ENCODE assay signal across 9 cellular contexts in genomic region chr10:132516771-132517725, GRCh38. TPM values are rescaled to one million over a fixed set of nuclear protein-coding genes. Genes with fewer than 3 reads are reported as not detected.
DNase-seq lines count a peak whose midpoint lies in the region; ATAC-seq lines count a peak whose summit lies in the region.
"Had no signal": no experiment of that assay in that cellular context is flagged by ENCODE, and none has a peak within 500 bp of the region (broad histone marks: within the 10 kb centered on the region; RNA-seq: fewer than 3 reads in every experiment).

No MANE protein-coding gene starts in this region.

- no peak overlapping the region for H3K27ac Mint-ChIP-seq in activated T-cell treated with anti-CD3 and anti-CD28 coated beads, Interleukin-2, amount 50 U/mL, for 24 hours
- H3K27ac Mint-ChIP-seq in T-cell, result no peak overlapping the region
- no peak overlapping the region for H3K27ac Mint-ChIP-seq in stimulated activated naive B cell treated with anti-CD40 and anti-IgM and Interleukin-4, amounts not matched to agents 10 μg/mL and 1 μg/mL and 100 μg/mL, for 72 hours
- H3K27ac Mint-ChIP-seq: activated naive CD4-positive, alpha-beta T cell treated with anti-CD3 and anti-CD28 coated beads, Interleukin-2, amount 50 U/mL, for 24 hours had no signal

- H3K9me3 Mint-ChIP-seq in activated T-cell treated with anti-CD3 and anti-CD28 coated beads, Interleukin-2, amount 50 U/mL, for 24 hours, result no peaks in the 10 kb centered on the region
- H3K9me3 Mint-ChIP-seq in T-cell, result peaks cover 0 to 4% (median 3%) of the 10 kb centered on the region in 3 donors
- H3K9me3 Mint-ChIP-seq in stimulated activated naive B cell treated with anti-CD40 and anti-IgM and Interleukin-4, amounts not matched to agents 10 μg/mL and 1 μg/mL and 100 μg/mL, for 72 hours, result peaks cover 1 to 6% of the 10 kb centered on the region in 2 donors
- H3K9me3 Mint-ChIP-seq: activated naive CD4-positive, alpha-beta T cell treated with anti-CD3 and anti-CD28 coated beads, Interleukin-2, amount 50 U/mL, for 24 hours had no signal

- intact Hi-C loops in left ventricle myocardium superior (cut with micrococcal nuclease), result loop anchor here (10.0 kb wide), 1 partner anchor 52 kb away; no protein-coding TSS in a partner anchor
- intact Hi-C loops in posterior vena cava (cut with DNase I), result loop anchor here (1.0 to 10.0 kb wide), 3 partner anchors 20 to 115 kb away; partner anchors contain the start of gene INPP5A (in 1 of the 2)

- peak; percentile 83 for ATAC-seq in left ventricle myocardium superior
- ATAC-seq in T-cell (replicated peaks in 1 of 4), result no peak
- no peak for ATAC-seq in stimulated activated naive B cell treated with anti-CD40 and anti-IgM and Interleukin-4, amounts not matched to agents 10 μg/mL and 1 μg/mL and 100 μg/mL, for 72 hours (replicated peaks)

- no peaks in the 10 kb centered on the region for H3K36me3 Mint-ChIP-seq in activated T-cell treated with anti-CD3 and anti-CD28 coated beads, Interleukin-2, amount 50 U/mL, for 24 hours (ENCODE audit: low read depth)
- no peaks in the 10 kb centered on the region for H3K36me3 Mint-ChIP-seq in T-cell
- no peaks in the 10 kb centered on the region for H3K36me3 Mint-ChIP-seq in stimulated activated naive B cell treated with anti-CD40 and anti-IgM and Interleukin-4, amounts not matched to agents 10 μg/mL and 1 μg/mL and 100 μg/mL, for 72 hours
- H3K36me3 Mint-ChIP-seq: activated naive CD4-positive, alpha-beta T cell treated with anti-CD3 and anti-CD28 coated beads, Interleukin-2, amount 50 U/mL, for 24 hours had no signal

- no peak overlapping the region for H3K4me3 Mint-ChIP-seq in activated T-cell treated with anti-CD3 and anti-CD28 coated beads, Interleukin-2, amount 50 U/mL, for 24 hours
- no peak overlapping the region for H3K4me3 Mint-ChIP-seq in T-cell
- H3K4me3 Mint-ChIP-seq in stimulated activated naive B cell treated with anti-CD40 and anti-IgM and Interleukin-4, amounts not matched to agents 10 μg/mL and 1 μg/mL and 100 μg/mL, for 72 hours, result no peak overlapping the region
- H3K4me3 Mint-ChIP-seq: activated naive CD4-positive, alpha-beta T cell treated with anti-CD3 and anti-CD28 coated beads, Interleukin-2, amount 50 U/mL, for 24 hours had no signal

- peak; percentile 20 for DNase-seq in activated T-cell treated with anti-CD3 and anti-CD28 coated beads, Interleukin-2, amount 50 U/mL, for 24 hours
- no peak for DNase-seq in activated T-cell treated with anti-CD3 and anti-CD28 coated beads, Interleukin-2, amount 50 U/mL, for 48 hours
- DNase-seq in anterior cingulate cortex (lab: John Stamatoyannopoulos, UW) (peak in 48 of 58 donors; percentile 31 to 82 (median 62)), left ventricle myocardium superior (peak; percentile 95), posterior vena cava (ENCODE audit: low spot score) (peak; percentile 98), NCI-H2171 (lab: John Stamatoyannopoulos, UW) (no peak), T-cell (no peak)
- no peak for DNase-seq in stimulated activated naive B cell treated with anti-CD40 and anti-IgM and Interleukin-4, amounts not matched to agents 10 μg/mL and 1 μg/mL and 100 μg/mL, for 72 hours

- POLR2A ChIA-PET in T-cell (lab: Charles Lee), result no interaction called here

- CTCF ChIA-PET in T-cell (lab: Charles Lee), result no interaction called here

- no peaks in the 10 kb centered on the region for H3K4me1 Mint-ChIP-seq in activated T-cell treated with anti-CD3 and anti-CD28 coated beads, Interleukin-2, amount 50 U/mL, for 24 hours (ENCODE audit: low read depth)
- no peaks in the 10 kb centered on the region for H3K4me1 Mint-ChIP-seq in T-cell
- peaks cover 4 to 16% of the 10 kb centered on the region in 2 donors for H3K4me1 Mint-ChIP-seq in stimulated activated naive B cell treated with anti-CD40 and anti-IgM and Interleukin-4, amounts not matched to agents 10 μg/mL and 1 μg/mL and 100 μg/mL, for 72 hours
- H3K4me1 Mint-ChIP-seq: activated naive CD4-positive, alpha-beta T cell treated with anti-CD3 and anti-CD28 coated beads, Interleukin-2, amount 50 U/mL, for 24 hours had no signal

- H3K27me3 Mint-ChIP-seq in activated T-cell treated with anti-CD3 and anti-CD28 coated beads, Interleukin-2, amount 50 U/mL, for 24 hours, result peaks cover 10% of the 10 kb centered on the region
- peaks cover 0 to 5% of the 10 kb centered on the region in 2 donors for H3K27me3 Mint-ChIP-seq in T-cell
- H3K27me3 Mint-ChIP-seq in stimulated activated naive B cell treated with anti-CD40 and anti-IgM and Interleukin-4, amounts not matched to agents 10 μg/mL and 1 μg/mL and 100 μg/mL, for 72 hours, result peaks cover 0 to 14% of the 10 kb centered on the region in 2 donors
- H3K27me3 Mint-ChIP-seq: activated naive CD4-positive, alpha-beta T cell treated with anti-CD3 and anti-CD28 coated beads, Interleukin-2, amount 50 U/mL, for 24 hours had no signal

RNA-seq across cellular contexts. Expression of gene INPP5A, which starts 20.5 kb away (rescaled TPM):
- 108 TPM for total RNA-seq in left ventricle myocardium superior
- 100 to 1,000 TPM in 1 of 2 donors, 10 to 100 TPM in 1; 65.2 to 102 TPM for total RNA-seq in posterior vena cava
- 10 to 100 TPM; 20.9 to 23.1 (median 22.9) TPM for total RNA-seq in T-cell

Comparison
In these comparisons a context has a peak if more than half of its experiments do, and no peak if none do; other contexts are left out.
1. DNase-seq: peak in activated T-cell treated with anti-CD3 and anti-CD28 coated beads, Interleukin-2, amount 50 U/mL, for 24 hours (single experiment), anterior cingulate cortex (48 of 58), left ventricle myocardium superior (single experiment) and posterior vena cava (single experiment); none in activated T-cell treated with anti-CD3 and anti-CD28 coated beads, Interleukin-2, amount 50 U/mL, for 48 hours (0 of 2), NCI-H2171 (single experiment), T-cell (0 of 34) and stimulated activated naive B cell treated with anti-CD40 and anti-IgM and Interleukin-4, amounts not matched to agents 10 μg/mL and 1 μg/mL and 100 μg/mL, for 72 hours (single experiment).